9 cellular contexts compared by ENCODE assay signal in genomic region chr11:26297179-26297970, GRCh38. TPM values are rescaled to one million over a fixed set of nuclear protein-coding genes. Genes with fewer than 3 reads are reported as not detected.
DNase-seq lines count a peak whose midpoint lies in the region; ATAC-seq and TF ChIP-seq lines count a peak whose summit lies in the region.
"Had no signal": no experiment of that assay in that cellular context is flagged by ENCODE, and none has a peak within 500 bp of the region (broad histone marks: within the 10 kb centered on the region; RNA-seq: fewer than 3 reads in every experiment).

No MANE protein-coding gene starts in this region.

- H3K27me3 ChIP-seq in gastrocnemius medialis = no peaks in the 10 kb centered on the region

- DNase-seq in NCI-H510A treated with DMSO at 0.1 percent for 48 hours (lab: John Stamatoyannopoulos, UW) (peak; percentile 16), NCI-H510A (lab: John Stamatoyannopoulos, UW) (no peak), HFF-Myc (ENCODE audit: extremely low read depth, low read depth) (no peak), NCI-H1048 (lab: John Stamatoyannopoulos, UW) (peak; percentile 54), SW480 (ENCODE audit: low spot score) (peak; percentile 78), glomerular visceral epithelial cell (ENCODE audit: extremely low spot score) (peak; percentile 31), gastrocnemius medialis (no peak), 8988T (no peak)

- intact Hi-C loops in gastrocnemius medialis (cut with DNase I; ENCODE audit: low total_unique reads) = loop anchor here (2.0 kb wide), 2 partner anchors 351 to 861 kb away; no protein-coding TSS in a partner anchor

- H3K36me3 ChIP-seq in gastrocnemius medialis = no peaks in the 10 kb centered on the region

- in situ Hi-C loops in gastrocnemius medialis (cut with MboI; ENCODE audit: low sequenced_read_pairs in 4 of 4) = loop anchor here in 3 of 4 donors (25.0 kb wide), 3 partner anchors 340 to 865 kb away; no protein-coding TSS in a partner anchor

- peak; percentile 52 for TF ChIP-seq CTCF in HFF-Myc (IDR thresholded peaks at IDR 0.05; ENCODE audit: low read depth, low read length, missing control alignments)
- TF ChIP-seq CTCF in gastrocnemius medialis (IDR thresholded peaks at IDR 0.05 in 4 of 5, conservative IDR thresholded peaks at IDR 0.05 in 1 of 5) = peak in 4 of 5 experiments; percentile 19 to 40 (median 39)

- no peak for TF ChIP-seq POLR2A in gastrocnemius medialis (IDR thresholded peaks at IDR 0.05)

- H3K27ac ChIP-seq in gastrocnemius medialis = no peak overlapping the region

- no peaks in the 10 kb centered on the region for H3K9me3 ChIP-seq in gastrocnemius medialis

- no peaks in the 10 kb centered on the region for H3K4me1 ChIP-seq in gastrocnemius medialis

- ATAC-seq in gastrocnemius medialis = no peak

- H3K4me3 ChIP-seq in HFF-Myc (replicated peaks; ENCODE audit: low read depth, low read length) (no peak overlapping the region), gastrocnemius medialis (no peak overlapping the region)

RNA-seq across cellular contexts. Expression of gene ANO3, which starts 34.6 kb away (rescaled TPM):
- total RNA-seq in gastrocnemius medialis = under 1 TPM in 1 of 4 donors, not detected in 3; 0.05 TPM
- total RNA-seq: CD4-positive, CD25-positive, alpha-beta regulatory T cell had no signal

Comparison
In these comparisons a context has a peak if more than half of its experiments do, and no peak if none do; other contexts are left out.
1. DNase-seq: peak in NCI-H510A treated with DMSO at 0.1 percent for 48 hours (single experiment), NCI-H1048 (single experiment), SW480 (single experiment) and glomerular visceral epithelial cell (single experiment); none in NCI-H510A (single experiment), HFF-Myc (single experiment), gastrocnemius medialis (0 of 2) and 8988T (single experiment).